Comparison of ENCODE assay signal across 13 cellular contexts in genomic region chr2:164671664-164672396, GRCh38.
"Had no signal": no experiment of that assay in that cellular context is flagged by ENCODE, and none has a peak within 500 bp of the region (broad histone marks: within the 10 kb centered on the region; RNA-seq: fewer than 3 reads in every experiment).

No MANE protein-coding gene starts in this region.

- H3K4me2 ChIP-seq: neural progenitor cell had no signal

- H3K27me3 ChIP-seq: foreskin keratinocyte, heart right ventricle, neural progenitor cell, pancreas, tibial nerve had no signal

- H3K9ac ChIP-seq: neural progenitor cell had no signal

- H3K4me3 ChIP-seq: heart right ventricle, neural progenitor cell, pancreas, tibial nerve had no signal

- H3K4me1 ChIP-seq: foreskin keratinocyte, neural progenitor cell, pancreas had no signal

- DNase-seq: activated CD4-positive, alpha-beta T cell treated with anti-CD3 and anti-CD28 coated beads for 48 hours; activated naive CD4-positive, alpha-beta T cell treated with Interleukin-2 at 50 U/mL for 16 hours; activated naive CD8-positive, alpha-beta T cell treated with anti-CD3 and anti-CD28 coated beads, Interleukin-2, amount 50 U/mL, for 24 hours; endodermal cell; erythroblast; foreskin keratinocyte; heart right ventricle; islet precursor cell; pancreas; small intestine; T-cell had no signal

- H2AFZ ChIP-seq: neural progenitor cell had no signal

- H3K9me3 ChIP-seq: heart right ventricle, pancreas, tibial nerve had no signal

- H3K27ac ChIP-seq: foreskin keratinocyte, neural progenitor cell, pancreas had no signal

- H3K36me3 ChIP-seq: neural progenitor cell, pancreas, tibial nerve had no signal
